ENCODE assay signal across 8 cellular contexts in the genomic region with DNA sequence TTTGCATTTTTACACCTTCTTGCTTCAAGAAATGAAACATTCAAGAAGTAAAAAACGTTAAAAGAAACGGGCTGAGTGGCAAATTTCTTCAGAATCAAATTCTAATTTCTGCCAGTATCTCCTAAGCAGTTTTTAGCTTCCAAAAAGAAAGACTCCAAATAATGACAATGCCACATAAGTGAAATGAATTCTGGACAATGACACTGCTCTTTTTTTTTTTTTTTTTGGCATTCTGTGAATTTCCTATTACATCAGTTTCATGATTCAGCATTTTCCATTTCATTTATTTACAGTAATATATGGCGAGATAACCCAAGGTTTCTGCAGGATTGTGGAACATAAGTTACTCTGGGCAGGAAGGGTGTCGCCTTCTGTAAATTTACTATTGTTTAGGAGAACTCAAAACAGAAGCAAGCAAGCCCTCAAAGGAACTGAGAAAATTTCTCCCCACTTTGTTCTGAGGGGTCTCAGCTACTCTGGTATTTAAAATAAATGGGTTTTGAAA. TPM values are rescaled to one million over a fixed set of nuclear protein-coding genes. Genes with fewer than 3 reads are reported as not detected.
DNase-seq lines count a peak whose midpoint lies in the region; ATAC-seq and TF ChIP-seq lines count a peak whose summit lies in the region.

No MANE protein-coding gene starts in this region.

- H3K9me3 Mint-ChIP-seq in brain: no peaks in the 10 kb centered on the region

- H3K27me3 Mint-ChIP-seq in brain: peaks cover 9% of the 10 kb centered on the region

- H2BK12ac ChIP-seq in mesenchymal stem cell (ENCODE audit: low read length in 2 of 2): no peak overlapping the region

- H3K36me3 ChIP-seq in mesenchymal stem cell (ENCODE audit: control insufficient read depth in 1 of 2, insufficient read depth in 2 of 2, low read depth in 1 of 2, low read length in 2 of 2): no peaks in the 10 kb centered on the region

- POLR2A ChIA-PET in AG04450 (lab: Yijun Ruan, JAX): interaction anchor here (0.7 kb wide), 2 partner anchors 15 to 27 kb away, joined by 4 to 5 read pairs; no protein-coding TSS in a partner anchor

- TF ChIP-seq CTCF in AG04450 (IDR thresholded peaks at IDR 0.05; ENCODE audit: low read depth, low read length): no peak
- TF ChIP-seq CTCF in HL-60 (IDR thresholded peaks at IDR 0.05; ENCODE audit: insufficient read depth, low read length): no peak
- no peak for TF ChIP-seq CTCF in brain (conservative IDR thresholded peaks at IDR 0.05)

- no peak overlapping the region for H3K14ac ChIP-seq in mesenchymal stem cell (ENCODE audit: low read length in 2 of 2)

- H3K4me3 ChIP-seq in AG04450 (ENCODE audit: low read depth, low read length): peak overlapping the region; percentile 76
- H3K4me3 ChIP-seq in HL-60 (replicated peaks; ENCODE audit: insufficient read depth, low read length): peak overlapping the region; percentile 68
- peak overlapping the region in 1 of 2 experiments; percentile 69 for H3K4me3 ChIP-seq in mesenchymal stem cell (ENCODE audit: insufficient read depth in 1 of 2, low read depth in 1 of 2, low read length in 2 of 2)

- WGBS in mesenchymal stem cell: 60% methylated on average over 4 of the region's 4 CpGs

- peaks cover 54% of the 10 kb centered on the region for H3K4me1 Mint-ChIP-seq in brain

- H3K9me3 ChIP-seq in AG04450 (ENCODE audit: control insufficient read depth, insufficient read depth, low read length) (no peaks in the 10 kb centered on the region; the same call in 1 of the 2 replicates), mesenchymal stem cell (ENCODE audit: control insufficient read depth, low read length) (no peaks in the 10 kb centered on the region)

- ATAC-seq in HG03354 (IDR thresholded peaks at IDR 0.05; ENCODE audit: poor library complexity, severe bottlenecking, unreplicated experiment) (no peak), HG02763 (IDR thresholded peaks at IDR 0.05; ENCODE audit: unreplicated experiment) (no peak)

- H3K4me2 ChIP-seq in mesenchymal stem cell (ENCODE audit: low read length, poor library complexity, severe bottlenecking): peak overlapping the region; percentile 98

- peak overlapping the region; percentile 62 for H3K9ac ChIP-seq in mesenchymal stem cell (ENCODE audit: low read length)

- no peaks in the 10 kb centered on the region for H3K36me3 Mint-ChIP-seq in brain

- no peak overlapping the region for H2BK15ac ChIP-seq in mesenchymal stem cell (ENCODE audit: low read depth, poor library complexity, severe bottlenecking)

- H3K4me1 ChIP-seq in mesenchymal stem cell (ENCODE audit: control insufficient read depth, insufficient read depth, low read depth, low read length): peaks cover 5% of the 10 kb centered on the region

- H3K27me3 ChIP-seq in AG04450 (ENCODE audit: control insufficient read depth, insufficient read depth, low read length): no peaks in the 10 kb centered on the region
- peaks cover 3% of the 10 kb centered on the region for H3K27me3 ChIP-seq in HL-60 (ENCODE audit: insufficient read depth, poor library complexity, severe bottlenecking)
- peaks cover 12% of the 10 kb centered on the region in 2 experiments for H3K27me3 ChIP-seq in mesenchymal stem cell (ENCODE audit: control insufficient read depth in 1 of 2, insufficient read depth in 1 of 2, low read length in 2 of 2)

- H3K79me1 ChIP-seq in mesenchymal stem cell (replicated peaks; ENCODE audit: low read length, poor library complexity, severe bottlenecking): no peaks in the 10 kb centered on the region

- H2BK120ac ChIP-seq in mesenchymal stem cell (ENCODE audit: low read depth, low read length): no peak overlapping the region

- no peak overlapping the region for H3K23ac ChIP-seq in mesenchymal stem cell (ENCODE audit: low read length in 2 of 2)

- H2BK5ac ChIP-seq in mesenchymal stem cell (ENCODE audit: low read depth, low read length, poor library complexity, severe bottlenecking): no peak overlapping the region

- no peak overlapping the region for H4K8ac ChIP-seq in mesenchymal stem cell (ENCODE audit: low read length)

- CTCF ChIA-PET in AG04450 (lab: Charles Lee): no interaction called here

- H3K4me3 Mint-ChIP-seq in brain: peak overlapping the region; percentile 93 to 97 (median 94)

- no peak overlapping the region for H3K18ac ChIP-seq in mesenchymal stem cell (ENCODE audit: low read depth in 1 of 2, low read length in 2 of 2)

- H2AK5ac ChIP-seq in mesenchymal stem cell (ENCODE audit: low read length, severe bottlenecking): no peak overlapping the region

- no peak overlapping the region for H2AFZ ChIP-seq in mesenchymal stem cell (ENCODE audit: low read depth, low read length)

- H3K4ac ChIP-seq in mesenchymal stem cell (ENCODE audit: low read depth in 1 of 2, low read length in 2 of 2): no peak overlapping the region

- no peak overlapping the region for H4K91ac ChIP-seq in mesenchymal stem cell (ENCODE audit: low read length)

- DNase-seq in AG04450 (ENCODE audit: low read depth, low spot score) (no peak), HL-60 (ENCODE audit: low read depth in 1 of 2, low spot score in 1 of 2) (peak in 1 of 2 experiments; percentile 6), mesenchymal stem cell (peak; percentile 60), RPMI8226 (no peak), HK-2 (ENCODE audit: unreplicated experiment) (no peak)

- no peak overlapping the region for H3K27ac ChIP-seq in AG04450 (ENCODE audit: low read depth, low read length)
- peak overlapping the region; percentile 33 for H3K27ac ChIP-seq in HL-60 (replicated peaks)
- no peak overlapping the region for H3K27ac ChIP-seq in mesenchymal stem cell (ENCODE audit: low read length, poor library complexity, severe bottlenecking)

- peak overlapping the region in 4 of 5 experiments; percentile 82 to 97 (median 87) for H3K27ac Mint-ChIP-seq in brain

RNA-seq across cellular contexts. Expression of gene SEL1L3, which starts 1.3 kb away (rescaled TPM):
- polyA plus RNA-seq in AG04450 (2011; rRNA removed): 38.7 and 44.2 TPM in 2 replicates
- polyA minus RNA-seq in AG04450 (2011; rRNA and poly(A)+ RNA removed): 34.0 and 49.8 TPM in 2 replicates
- 40.9 TPM for polyA plus RNA-seq in brain (ENCODE audit: insufficient read depth, low read depth, low replicate concordance)
- polyA plus RNA-seq in mesenchymal stem cell (2013, experiment 1 of 2): 27.4 TPM
- polyA plus RNA-seq in mesenchymal stem cell (2013, experiment 2 of 2): 25.2 TPM

RNA-seq across cellular contexts. Expression of gene SMIM20, which starts 52.5 kb away (rescaled TPM):
- 38.6 and 55.5 TPM in 2 replicates for polyA plus RNA-seq in AG04450 (2011; rRNA removed)
- 3.6 and 8.5 TPM in 2 replicates for polyA minus RNA-seq in AG04450 (2011; rRNA and poly(A)+ RNA removed)
- 32.5 TPM for polyA plus RNA-seq in brain (ENCODE audit: insufficient read depth, low read depth, low replicate concordance)
- polyA plus RNA-seq in mesenchymal stem cell (2013, experiment 1 of 2): 35.6 TPM
- 36.3 TPM for polyA plus RNA-seq in mesenchymal stem cell (2013, experiment 2 of 2)
